Comparison of ENCODE assay signal across 2 cellular contexts in genomic region chr10:117163061-117163953, GRCh38.
A peak's percentile ranks its signal among the peaks of the same experiment; 100 is the strongest.
TF ChIP-seq lines count a peak whose summit lies in the region.

No MANE protein-coding gene starts in this region.

TF ChIP-seq in GM12878, 131 proteins besides CTCF, POLR2A, EP300 and RAD21:
- TF ChIP-seq SPI1 (IDR thresholded peaks at IDR 0.05; ENCODE audit: borderline replicate concordance, insufficient read depth, low read depth, low read length): no peak
- no peak for TF ChIP-seq USF1 (IDR thresholded peaks at IDR 0.05; ENCODE audit: borderline replicate concordance, extremely low read length, insufficient read depth, low read depth, low read length)
- no peak for TF ChIP-seq EZH2 (IDR thresholded peaks at IDR 0.05; ENCODE audit: borderline replicate concordance, control insufficient read depth, low read depth, low read length)
- peak; percentile 38 for TF ChIP-seq SUZ12 (IDR thresholded peaks at IDR 0.05; ENCODE audit: unreplicated experiment)
- TF ChIP-seq RELA (IDR thresholded peaks at IDR 0.05; ENCODE audit: borderline replicate concordance, partially characterized antibody): no peak

TF ChIP-seq in HepG2, 621 proteins besides CTCF, POLR2A, EP300 and RAD21:
- TF ChIP-seq HDAC2 (CRISPR knock-in tag; IDR thresholded peaks at IDR 0.05) (no peak), HES4 (CRISPR knock-in tag; IDR thresholded peaks at IDR 0.05; ENCODE audit: borderline replicate concordance) (0 out of 2 replicates have a peak, but pooled peaks have one; percentile 36), EZH2 (conservative IDR thresholded peaks at IDR 0.05; ENCODE audit: low read depth, low read length) (peak; percentile 69), CENPT (CRISPR knock-in tag; IDR thresholded peaks at IDR 0.05; ENCODE audit: low read depth) (no peak), TCF12 (IDR thresholded peaks at IDR 0.05) (no peak), TCF12 (CRISPR knock-in tag; IDR thresholded peaks at IDR 0.05) (no peak), GATAD1 (CRISPR knock-in tag; IDR thresholded peaks at IDR 0.05) (no peak), SAP130 (CRISPR knock-in tag; IDR thresholded peaks at IDR 0.05; ENCODE audit: low read depth) (no peak), ZNF556 (CRISPR knock-in tag; IDR thresholded peaks at IDR 0.05; ENCODE audit: borderline replicate concordance) (no peak), SPEN (CRISPR knock-in tag; IDR thresholded peaks at IDR 0.05; ENCODE audit: low read depth) (no peak), TRIM24 (CRISPR knock-in tag; IDR thresholded peaks at IDR 0.05) (no peak), ZNF446 (CRISPR knock-in tag; IDR thresholded peaks at IDR 0.05) (0 out of 2 replicates have a peak, but pooled peaks have one; percentile 35), ZSCAN21 (CRISPR knock-in tag; IDR thresholded peaks at IDR 0.05; ENCODE audit: borderline replicate concordance) (0 out of 2 replicates have a peak, but pooled peaks have one; percentile 36), ZNF777 (CRISPR knock-in tag; IDR thresholded peaks at IDR 0.05) (peak; percentile 50; the same call in 1 of the 2 replicates), POGK (CRISPR knock-in tag; conservative IDR thresholded peaks at IDR 0.05) (no peak), SRSF1 (optimal IDR thresholded peaks at IDR 0.05; ENCODE audit: low read depth, low read length) (no peak), FLYWCH1 (CRISPR knock-in tag; IDR thresholded peaks at IDR 0.05) (no peak), RFX3 (CRISPR knock-in tag; IDR thresholded peaks at IDR 0.05) (no peak), RBM22 (optimal IDR thresholded peaks at IDR 0.05; ENCODE audit: low read length) (no peak), ZNF878 (CRISPR knock-in tag; IDR thresholded peaks at IDR 0.05) (no peak), NCOR1 (IDR thresholded peaks at IDR 0.05; ENCODE audit: borderline replicate concordance, low read length) (no peak), ZNF546 (CRISPR knock-in tag; conservative IDR thresholded peaks at IDR 0.05) (no peak), ZNF839 (CRISPR knock-in tag; IDR thresholded peaks at IDR 0.05; ENCODE audit: borderline replicate concordance) (no peak), STAT6 (CRISPR knock-in tag; IDR thresholded peaks at IDR 0.05; ENCODE audit: borderline replicate concordance) (no peak), ETV6 (CRISPR knock-in tag; conservative IDR thresholded peaks at IDR 0.05) (no peak), ZNF687 (CRISPR knock-in tag; IDR thresholded peaks at IDR 0.05) (peak; percentile 48; the same call in 1 of the 2 replicates), BRD4 (CRISPR knock-in tag; IDR thresholded peaks at IDR 0.05) (no peak), TIGD3 (CRISPR knock-in tag; IDR thresholded peaks at IDR 0.05; ENCODE audit: borderline replicate concordance) (no peak), SP5 (CRISPR knock-in tag; IDR thresholded peaks at IDR 0.05; ENCODE audit: borderline replicate concordance, low read depth) (no peak), MAX (IDR thresholded peaks at IDR 0.05) (peak; percentile 44; the same call in 1 of the 2 replicates)
TF ChIP-seq in HepG2: peak in this region for 7.
